Comparison of ENCODE assay signal across 23 cellular contexts in the genomic region with DNA sequence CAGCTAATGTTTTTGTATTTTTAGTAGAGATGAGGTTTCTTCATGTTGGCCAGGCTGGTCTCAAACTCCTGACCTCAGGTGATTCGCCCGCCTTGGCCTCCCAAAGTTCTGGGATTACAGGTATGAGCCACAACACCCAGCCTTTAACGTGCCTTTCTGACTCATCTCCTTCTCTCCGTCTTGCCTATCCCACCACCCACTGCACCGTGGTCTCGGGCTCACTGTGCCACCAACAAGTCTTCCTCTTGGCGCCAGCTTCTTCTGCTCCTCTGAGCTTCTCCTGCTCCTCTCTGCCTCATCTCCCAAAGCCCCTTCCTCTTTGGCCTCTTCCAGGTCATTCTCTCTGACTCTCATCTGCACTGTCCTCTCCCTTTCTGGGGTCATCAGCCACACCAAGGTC. TPM values are rescaled to one million over a fixed set of nuclear protein-coding genes. Genes with fewer than 3 reads are reported as not detected.
DNase-seq lines count a peak whose midpoint lies in the region; ATAC-seq, FAIRE-seq and TF ChIP-seq lines count a peak whose summit lies in the region.
"Had no signal": no experiment of that assay in that cellular context is flagged by ENCODE, and none has a peak within 500 bp of the region (broad histone marks: within the 10 kb centered on the region; RNA-seq: fewer than 3 reads in every experiment).

No MANE protein-coding gene starts in this region.

- TF ChIP-seq POLR2A in H1 (IDR thresholded peaks at IDR 0.05; ENCODE audit: control extremely low read depth in 1 of 2, low read depth in 2 of 2, low read length in 2 of 2) (no peak), heart left ventricle (IDR thresholded peaks at IDR 0.05) (no peak)

- H3K14ac ChIP-seq in H1 (ENCODE audit: insufficient read length): no peak overlapping the region

- TF ChIP-seq RAD21 in H1 (IDR thresholded peaks at IDR 0.05 in 1 of 2, conservative IDR thresholded peaks at IDR 0.05 in 1 of 2; ENCODE audit: low read depth in 2 of 2, low read length in 2 of 2): no peak

- H3K27ac ChIP-seq in HEK293 (ENCODE audit: extremely low read depth, low read depth, low read length) (no peak overlapping the region), H1 (ENCODE audit: low read depth, low read length) (no peak overlapping the region), osteoblast (ENCODE audit: low read depth, low read length) (no peak overlapping the region), heart left ventricle (no peak overlapping the region)
- H3K27ac ChIP-seq: HL-60 had no signal

- TF ChIP-seq CTCF in HEK293 (tag by site-specific recombination; IDR thresholded peaks at IDR 0.05): no peak
- no peak for TF ChIP-seq CTCF in H1 (IDR thresholded peaks at IDR 0.05; ENCODE audit: control extremely low read depth in 1 of 3, insufficient read depth in 1 of 3, low read depth in 1 of 3, low read length in 3 of 3)
- TF ChIP-seq CTCF in osteoblast (IDR thresholded peaks at IDR 0.05; ENCODE audit: extremely low read depth, low read depth, low read length): no peak
- TF ChIP-seq CTCF in heart left ventricle (IDR thresholded peaks at IDR 0.05): no peak

- 91% methylated on average over 7 of the region's 7 CpGs; no CpG with 5 or more reads in 1 of the 2 experiments for WGBS in H1 (ENCODE audit: extremely low coverage in 1 of 2, insufficient coverage in 1 of 2, insufficient read length in 1 of 2, insufficient replicate concordance in 2 of 2, low coverage in 1 of 2, low lambda C conversion rate in 2 of 2, missing lambda C conversion rate in 1 of 2), 2 experiments
- 95 to 98% (median 97%) methylated on average over 7 of the region's 7 CpGs for WGBS in heart left ventricle, 4 donors

- H3K27me3 Mint-ChIP-seq in activated CD4-positive, alpha-beta memory T cell treated with anti-CD3 and anti-CD28 coated beads for 36 hours: no peaks in the 10 kb centered on the region
- peaks cover 2% of the 10 kb centered on the region for H3K27me3 Mint-ChIP-seq in activated CD4-positive, alpha-beta memory T cell treated with anti-CD3 and anti-CD28 coated beads, Interleukin-2, amount 10 ng/mL, durations not matched to agents 7 days and 5 days

- H3K56ac ChIP-seq in H1 (replicated peaks; ENCODE audit: insufficient read length, low read depth, low read length): no peak overlapping the region

- no peaks in the 10 kb centered on the region for H3K23me2 ChIP-seq in H1 (ENCODE audit: low read depth, low read length)

- H2BK20ac ChIP-seq in H1 (ENCODE audit: low read length): no peak overlapping the region

- no peaks in the 10 kb centered on the region for H3K9me3 Mint-ChIP-seq in activated CD4-positive, alpha-beta memory T cell treated with anti-CD3 and anti-CD28 coated beads for 36 hours
- H3K9me3 Mint-ChIP-seq in activated CD4-positive, alpha-beta memory T cell treated with anti-CD3 and anti-CD28 coated beads, Interleukin-2, amount 10 ng/mL, durations not matched to agents 7 days and 5 days: no peaks in the 10 kb centered on the region
- H3K9me3 Mint-ChIP-seq: CD8-positive, alpha-beta T cell; H9 had no signal

- no peak overlapping the region for H2AFZ ChIP-seq in H1 (ENCODE audit: low read length)
- no peak overlapping the region for H2AFZ ChIP-seq in osteoblast (ENCODE audit: low read length)

- H3K9me3 ChIP-seq in HEK293 (ENCODE audit: control insufficient read depth, insufficient read depth, low read depth, low read length) (no peaks in the 10 kb centered on the region), H1 (ENCODE audit: insufficient read depth in 2 of 2, low read depth in 1 of 2, low read length in 1 of 2) (no peaks in the 10 kb centered on the region), osteoblast (ENCODE audit: low read depth, low read length) (no peaks in the 10 kb centered on the region), heart left ventricle (no peaks in the 10 kb centered on the region)
- H3K9me3 ChIP-seq: MG63 had no signal

- H3K4me1 ChIP-seq in HEK293 (ENCODE audit: control insufficient read depth, insufficient read depth, low read length): no peaks in the 10 kb centered on the region
- H3K4me1 ChIP-seq in H1 (replicated peaks in 1 of 4; ENCODE audit: control insufficient read depth in 3 of 4, insufficient read depth in 4 of 4, low read length in 3 of 4): peaks cover 0 to 3% (median 0%) of the 10 kb centered on the region in 4 experiments; a peak in 1 of 7 replicates
- no peaks in the 10 kb centered on the region for H3K4me1 ChIP-seq in osteoblast (ENCODE audit: insufficient read depth, low read length)
- H3K4me1 ChIP-seq in heart left ventricle: peaks cover 0 to 11% (median 0%) of the 10 kb centered on the region in 12 donors

- peak overlapping the region; percentile 60; the same call in 1 of the 2 replicates for H2BK12ac ChIP-seq in H1 (ENCODE audit: low read depth, low read length)

- H2BK15ac ChIP-seq in H1 (ENCODE audit: low read length): no peak overlapping the region

- no peak overlapping the region for H3K9ac ChIP-seq in H1 (replicated peaks in 1 of 4; ENCODE audit: extremely low read depth in 1 of 4, low read depth in 3 of 4, low read length in 3 of 4)

- no peak overlapping the region for H3K23ac ChIP-seq in H1 (ENCODE audit: insufficient read length)

- no peak for FAIRE-seq in H1 (lab: Jason Lieb, UNC)
- FAIRE-seq: GM12891, HepG2, K562, RCC 7860 had no signal

- H4K8ac ChIP-seq in H1 (ENCODE audit: extremely low read depth, insufficient read depth, low read length): no peak overlapping the region

- CTCF ChIA-PET in activated CD4-positive, alpha-beta memory T cell treated with anti-CD3 and anti-CD28 coated beads for 36 hours (lab: Charles Lee): no interaction called here
- CTCF ChIA-PET in activated CD4-positive, alpha-beta memory T cell treated with anti-CD3 and anti-CD28 coated beads, Interleukin-2, amount 10 ng/mL, durations not matched to agents 7 days and 5 days (lab: Charles Lee): interaction anchor here (1.5 kb wide), 1 partner anchor 12 kb away, joined by 6 read pairs; no protein-coding TSS in a partner anchor
- CTCF ChIA-PET in HEK293 (lab: Yijun Ruan, JAX) (interaction anchor here (0.6 kb wide), 1 partner anchor 370 kb away, joined by 3 read pairs; no protein-coding TSS in a partner anchor), H1 (lab: Charles Lee; ENCODE audit: partially characterized antibody) (interaction anchor here (0.7 to 2.6 kb wide), 7 partner anchors 8 to 769 kb away, joined by 3 to 10 read pairs (median 4); no protein-coding TSS in a partner anchor)

- no peak overlapping the region for H3K18ac ChIP-seq in H1 (ENCODE audit: extremely low read depth, low read length)

- no peaks in the 10 kb centered on the region for H4K20me1 ChIP-seq in H1 (replicated peaks in 1 of 2; ENCODE audit: control insufficient read depth in 1 of 2, insufficient read depth in 2 of 2, low read length in 2 of 2)
- no peaks in the 10 kb centered on the region for H4K20me1 ChIP-seq in osteoblast (ENCODE audit: insufficient read depth, low read length)

- H3K4ac ChIP-seq in H1 (replicated peaks; ENCODE audit: insufficient read length, low read depth, low read length): no peak overlapping the region

- H3K79me1 ChIP-seq in H1 (ENCODE audit: low read depth, low read length): no peaks in the 10 kb centered on the region

- POLR2A ChIA-PET in activated CD4-positive, alpha-beta memory T cell treated with anti-CD3 and anti-CD28 coated beads for 36 hours (lab: Charles Lee): no interaction called here
- POLR2A ChIA-PET in activated CD4-positive, alpha-beta memory T cell treated with anti-CD3 and anti-CD28 coated beads, Interleukin-2, amount 10 ng/mL, durations not matched to agents 7 days and 5 days (lab: Charles Lee): no interaction called here
- POLR2A ChIA-PET in HEK293 (lab: Yijun Ruan, JAX) (no interaction called here), H1 (lab: Charles Lee; ENCODE audit: partially characterized antibody) (no interaction called here)

- no peak overlapping the region for H4K91ac ChIP-seq in H1 (replicated peaks; ENCODE audit: insufficient read length, low read length)

- H3K4me3 ChIP-seq in HEK293 (ENCODE audit: low read depth, low read length) (no peak overlapping the region), H1 (ENCODE audit: extremely low read depth in 1 of 4, insufficient read depth in 2 of 4, low read depth in 3 of 4, low read length in 4 of 4) (no peak overlapping the region), osteoblast (ENCODE audit: insufficient read depth, low read length) (no peak overlapping the region), heart left ventricle (no peak overlapping the region)
- H3K4me3 ChIP-seq: K562, MG63 had no signal

- no peak for TF ChIP-seq EP300 in H1 (IDR thresholded peaks at IDR 0.05; ENCODE audit: borderline replicate concordance in 1 of 2, low read depth in 2 of 2, low read length in 2 of 2)

- no peak overlapping the region for H4K5ac ChIP-seq in H1 (ENCODE audit: insufficient read length, low read depth, low read length)

- no peak overlapping the region for H2BK5ac ChIP-seq in H1 (ENCODE audit: low read depth, low read length)

- H3K4me2 ChIP-seq in H1 (ENCODE audit: insufficient read depth in 1 of 2, low read depth in 2 of 2, low read length in 2 of 2) (no peak overlapping the region), osteoblast (ENCODE audit: insufficient read depth, low read length) (no peak overlapping the region)

- no peak overlapping the region for H3K4me3 Mint-ChIP-seq in activated CD4-positive, alpha-beta memory T cell treated with anti-CD3 and anti-CD28 coated beads for 36 hours
- H3K4me3 Mint-ChIP-seq in activated CD4-positive, alpha-beta memory T cell treated with anti-CD3 and anti-CD28 coated beads, Interleukin-2, amount 10 ng/mL, durations not matched to agents 7 days and 5 days: no peak overlapping the region
- H3K4me3 Mint-ChIP-seq: CD8-positive, alpha-beta T cell; H9 had no signal

- H3K79me2 ChIP-seq in H1 (ENCODE audit: control insufficient read depth in 1 of 2, insufficient read depth in 2 of 2, low read length in 2 of 2) (no peaks in the 10 kb centered on the region), osteoblast (ENCODE audit: insufficient read depth, low read length) (no peaks in the 10 kb centered on the region)

- intact Hi-C loops in activated CD4-positive, alpha-beta memory T cell treated with anti-CD3 and anti-CD28 coated beads for 36 hours (cut with micrococcal nuclease): no loop called here
- intact Hi-C loops in heart left ventricle (cut with DNase I): no loop called here

- peaks cover 0 to 6% of the 10 kb centered on the region in 2 experiments; a peak in 1 of 3 replicates for H3K36me3 ChIP-seq in HEK293 (ENCODE audit: control insufficient read depth in 2 of 2, insufficient read depth in 1 of 2, low read length in 2 of 2)
- H3K36me3 ChIP-seq in H1 (ENCODE audit: control insufficient read depth in 2 of 4, insufficient read depth in 4 of 4, low read length in 3 of 4): no peaks in the 10 kb centered on the region
- no peaks in the 10 kb centered on the region for H3K36me3 ChIP-seq in osteoblast (ENCODE audit: insufficient read depth, low read length)
- H3K36me3 ChIP-seq in heart left ventricle: no peaks in the 10 kb centered on the region
- H3K36me3 ChIP-seq: MG63 had no signal

- no peak overlapping the region for H2BK120ac ChIP-seq in H1 (replicated peaks; ENCODE audit: low read depth, low read length)

- peak; percentile 35 for DNase-seq in activated CD4-positive, alpha-beta memory T cell treated with anti-CD3 and anti-CD28 coated beads for 36 hours
- DNase-seq in activated CD4-positive, alpha-beta memory T cell treated with anti-CD3 and anti-CD28 coated beads, Interleukin-2, amount 10 ng/mL, durations not matched to agents 7 days and 5 days: no peak
- DNase-seq in H1 (ENCODE audit: low read depth in 1 of 2, low spot score in 2 of 2) (no peak), osteoblast (ENCODE audit: insufficient read length, low spot score, missing footprints) (peak; percentile 14), heart left ventricle (no peak)
- DNase-seq: AML-193; C1 segment of cervical spinal cord; CD8-positive, alpha-beta T cell; NCI-H1048; NCI-H1417 treated with DMSO at 0.1 percent for 48 hours; NCI-H187 treated with DMSO at 0.1 percent for 48 hours; NCI-H2107; NCI-H446 treated with DMSO at 0.1 percent for 48 hours; NCI-H526 treated with DMSO at 0.1 percent for 48 hours had no signal

- H3K27ac Mint-ChIP-seq in activated CD4-positive, alpha-beta memory T cell treated with anti-CD3 and anti-CD28 coated beads for 36 hours: no peak overlapping the region
- no peak overlapping the region for H3K27ac Mint-ChIP-seq in activated CD4-positive, alpha-beta memory T cell treated with anti-CD3 and anti-CD28 coated beads, Interleukin-2, amount 10 ng/mL, durations not matched to agents 7 days and 5 days
- H3K27ac Mint-ChIP-seq: CD8-positive, alpha-beta T cell had no signal

- ATAC-seq in HG03039 (IDR thresholded peaks at IDR 0.05; ENCODE audit: unreplicated experiment): no peak
- ATAC-seq in heart left ventricle: no peak
- ATAC-seq: CD8-positive, alpha-beta T cell had no signal

- no peaks in the 10 kb centered on the region for H3K27me3 ChIP-seq in H1 (replicated peaks in 1 of 4; ENCODE audit: control insufficient read depth in 3 of 4, extremely low read depth in 1 of 4, insufficient read depth in 3 of 4, low read length in 3 of 4)
- peaks cover 4% of the 10 kb centered on the region for H3K27me3 ChIP-seq in osteoblast (ENCODE audit: insufficient read depth, low read length)
- H3K27me3 ChIP-seq in heart left ventricle: no peaks in the 10 kb centered on the region
- H3K27me3 ChIP-seq: MG63 had no signal

- peaks cover 4% of the 10 kb centered on the region for H3K4me1 Mint-ChIP-seq in activated CD4-positive, alpha-beta memory T cell treated with anti-CD3 and anti-CD28 coated beads for 36 hours (ENCODE audit: low read depth)
- no peaks in the 10 kb centered on the region for H3K4me1 Mint-ChIP-seq in activated CD4-positive, alpha-beta memory T cell treated with anti-CD3 and anti-CD28 coated beads, Interleukin-2, amount 10 ng/mL, durations not matched to agents 7 days and 5 days

- 0 out of 2 replicates have a peak overlapping the region, but pooled peaks have one; percentile 13 for H2AK5ac ChIP-seq in H1 (ENCODE audit: low read depth, low read length)

- H3K36me3 Mint-ChIP-seq in activated CD4-positive, alpha-beta memory T cell treated with anti-CD3 and anti-CD28 coated beads for 36 hours: no peaks in the 10 kb centered on the region
- H3K36me3 Mint-ChIP-seq in activated CD4-positive, alpha-beta memory T cell treated with anti-CD3 and anti-CD28 coated beads, Interleukin-2, amount 10 ng/mL, durations not matched to agents 7 days and 5 days (ENCODE audit: low read depth): no peaks in the 10 kb centered on the region
- H3K36me3 Mint-ChIP-seq: CD8-positive, alpha-beta T cell had no signal

RNA-seq across cellular contexts. Expression of a gene that starts 41.0 kb away (rescaled TPM):
- total RNA-seq in activated CD4-positive, alpha-beta memory T cell treated with anti-CD3 and anti-CD28 coated beads for 36 hours: 1 to 10 TPM; 8.1 to 8.6 TPM
- total RNA-seq in activated CD4-positive, alpha-beta memory T cell treated with anti-CD3 and anti-CD28 coated beads, Interleukin-2, amount 10 ng/mL, durations not matched to agents 7 days and 5 days: 10 to 100 TPM; 10.1 to 10.8 TPM
- 8.2 and 9.0 TPM in 2 replicates for total RNA-seq in H1 (2021; fragmentation: NEBNext Ultra II Directional; extraction: Animal tissue kit (Norgen Biotek cat#: 25700))
- 1.7 and 2.4 TPM in 2 replicates for polyA plus RNA-seq in H1 (2011; rRNA removed)
- polyA plus RNA-seq in H1 (2011; cell fraction: cytosol; rRNA removed): 3.3 TPM
- 1.8 TPM for polyA plus RNA-seq in H1 (2011; cell fraction: nucleus; rRNA removed)
- polyA plus RNA-seq in H1 (2012, experiment 1 of 2): 4.6 to 6.5 TPM (median 5.1 TPM) in 4 replicates
- 1.1 TPM for polyA plus RNA-seq in H1 (2012, experiment 2 of 2)
- polyA plus RNA-seq in H1 (2013, experiment 1 of 2): 5.7 TPM
- 6.7 TPM for polyA plus RNA-seq in H1 (2013, experiment 2 of 2)
- polyA minus RNA-seq in H1 (2011; rRNA and poly(A)+ RNA removed): 2.2 TPM in 2 replicates
- 1.6 TPM for polyA minus RNA-seq in H1 (2011; cell fraction: cytosol; rRNA and poly(A)+ RNA removed)
- polyA minus RNA-seq in H1 (2011; cell fraction: nucleus; rRNA and poly(A)+ RNA removed): 7.6 TPM
- total RNA-seq in osteoblast: 5.6 and 6.2 TPM in 2 replicates
- 10 to 100 TPM in 7 of 9 donors, 1 to 10 TPM in 2; 5.9 to 18.3 (median 13.2) TPM for total RNA-seq in heart left ventricle
- polyA plus RNA-seq in heart left ventricle: 10 to 100 TPM; 11.3 to 16.5 TPM

Comparison
In these comparisons a context has a peak if more than half of its experiments do, and no peak if none do; other contexts are left out.
1. DNase-seq: peak in activated CD4-positive, alpha-beta memory T cell treated with anti-CD3 and anti-CD28 coated beads for 36 hours (single experiment) and osteoblast (single experiment); none in activated CD4-positive, alpha-beta memory T cell treated with anti-CD3 and anti-CD28 coated beads, Interleukin-2, amount 10 ng/mL, durations not matched to agents 7 days and 5 days (single experiment), H1 (0 of 2) and heart left ventricle (0 of 5).